Comparison of ENCODE assay signal across 8 cellular contexts in the genomic region with DNA sequence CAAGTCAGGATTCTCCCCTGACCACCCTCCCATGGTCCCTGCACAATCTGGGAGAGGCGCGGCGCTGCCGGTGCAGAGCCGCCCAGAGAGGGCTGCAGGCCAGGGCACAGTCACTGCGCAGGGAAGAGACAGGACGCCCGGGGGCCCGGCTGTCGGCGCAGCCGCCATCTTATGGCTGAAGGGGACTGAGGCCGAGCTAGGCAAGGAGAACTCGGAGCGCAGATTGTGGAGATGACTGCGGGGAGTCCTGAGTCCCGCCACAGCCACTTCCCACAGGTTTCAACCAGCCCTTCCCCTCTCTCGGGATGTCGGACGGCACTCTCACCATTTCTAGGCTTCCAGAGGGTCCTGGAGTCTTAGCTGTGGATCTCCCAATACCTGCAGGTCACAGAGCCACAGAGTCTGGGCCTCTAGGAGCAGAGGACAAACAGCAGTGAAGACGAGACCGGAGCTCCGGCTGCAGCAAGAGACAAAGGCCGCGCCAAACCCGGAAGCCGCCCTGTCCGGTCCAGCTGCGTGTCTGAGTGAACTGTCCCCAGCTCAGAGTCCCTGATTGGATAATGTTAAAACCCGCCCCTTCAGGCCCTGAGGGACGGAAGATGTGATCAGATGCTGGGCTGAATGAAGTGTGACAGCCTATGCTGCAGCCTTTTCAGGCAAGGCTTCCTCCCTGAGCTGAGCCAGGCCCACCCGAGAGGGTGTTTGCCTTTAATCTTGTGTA. TPM values are rescaled to one million over a fixed set of nuclear protein-coding genes. Genes with fewer than 3 reads are reported as not detected.
DNase-seq lines count a peak whose midpoint lies in the region; ATAC-seq and TF ChIP-seq lines count a peak whose summit lies in the region.

A gene (minus strand): TSS at position 526 of the 721 bp plus-strand sequence. CDS start 198 bp downstream, at position 328.

- H3K27ac ChIP-seq in ovary (peak within 1 kb of the TSS; percentile 84 to 96), thyroid gland (peak within 1 kb of the TSS; percentile 87 to 98 (median 89))

- DNase-seq in GM04504 (ENCODE audit: low read depth) (peak; percentile 85), NCI-H1092 (lab: John Stamatoyannopoulos, UW) (peak; percentile 86), SKM-1 treated with dmso at 0.1 percent for 144 hours (lab: John Stamatoyannopoulos, UW; ENCODE audit: unreplicated experiment) (peak; percentile 91), head of caudate nucleus (peak; percentile 82 to 97 (median 93)), ovary (peak; percentile 82 to 85 (median 85)), thyroid gland (peak; percentile 91 to 93)

- H3K4me3 ChIP-seq in ovary (peak within 1 kb of the TSS; percentile 78), thyroid gland (replicated peaks in 1 of 3) (peak within 1 kb of the TSS; percentile 59 to 97 (median 70))

- peaks cover 41% of the 10 kb centered on the region for H3K4me1 Mint-ChIP-seq in activated naive CD8-positive, alpha-beta T cell (ENCODE audit: low read depth)

- H3K27me3 Mint-ChIP-seq in activated naive CD8-positive, alpha-beta T cell: no peaks in the 10 kb centered on the region

- peaks cover 19% of the 10 kb centered on the region for H3K36me3 Mint-ChIP-seq in activated naive CD8-positive, alpha-beta T cell

- peak; percentile 100 for ATAC-seq in HG02571 (IDR thresholded peaks at IDR 0.05; ENCODE audit: unreplicated experiment)

- H3K27me3 ChIP-seq in ovary (no peaks in the 10 kb centered on the region), thyroid gland (no peaks in the 10 kb centered on the region)

- peak within 1 kb of the TSS; percentile 99 for H3K4me3 Mint-ChIP-seq in activated naive CD8-positive, alpha-beta T cell

- H3K9me3 ChIP-seq in ovary (no peaks in the 10 kb centered on the region), thyroid gland (no peaks in the 10 kb centered on the region)

- TF ChIP-seq POLR2A in ovary (IDR thresholded peaks at IDR 0.05) (peak; percentile 66), thyroid gland (IDR thresholded peaks at IDR 0.05) (peak; percentile 78 to 91)

- peaks cover 6% of the 10 kb centered on the region for H3K9me3 Mint-ChIP-seq in activated naive CD8-positive, alpha-beta T cell (ENCODE audit: low read depth)

- intact Hi-C loops in head of caudate nucleus (cut with DNase I): no loop called here
- intact Hi-C loops in ovary (cut with DNase I): no loop called here
- intact Hi-C loops in thyroid gland (cut with DNase I): no loop called here

- no peak for TF ChIP-seq EP300 in ovary (IDR thresholded peaks at IDR 0.05)

- no peak for TF ChIP-seq CTCF in ovary (IDR thresholded peaks at IDR 0.05)
- no peak for TF ChIP-seq CTCF in thyroid gland (IDR thresholded peaks at IDR 0.05)

- WGBS in ovary, 3 donors: 0% methylated on average over 32 of the region's 32 CpGs
- WGBS in thyroid gland, 2 donors: 0% methylated on average over 11 to 21 of the region's 32 CpGs

- H3K4me1 ChIP-seq in ovary (ENCODE audit: insufficient read depth) (peaks cover 6% of the 10 kb centered on the region), thyroid gland (peaks cover 9 to 11% of the 10 kb centered on the region in 2 donors)

- H3K36me3 ChIP-seq in ovary: no peaks in the 10 kb centered on the region
- peaks cover 0 to 6% of the 10 kb centered on the region in 2 donors for H3K36me3 ChIP-seq in thyroid gland

- H3K27ac Mint-ChIP-seq in activated naive CD8-positive, alpha-beta T cell: peak within 1 kb of the TSS; percentile 99

RNA-seq across cellular contexts. Expression of the gene that starts here (rescaled TPM):
- total RNA-seq in ovary (10 to 100 TPM; 11.4 to 56.5 (median 24.6) TPM), thyroid gland (10 to 100 TPM; 25.1 to 47.2 (median 32.1) TPM)
- polyA plus RNA-seq in ovary: 10 to 100 TPM; 14.7 to 16.3 TPM

Comparison
In these comparisons a context has a peak if more than half of its experiments do, and no peak if none do; other contexts are left out.
1. Peak in every context shown above with its lines: DNase-seq, ATAC-seq, H3K4me3 ChIP-seq and H3K27ac ChIP-seq.